Comparison of ENCODE assay signal across 1 cellular context in genomic region chr12:104345234-104346066, GRCh38.
TF ChIP-seq lines count a peak whose summit lies in the region.

No MANE protein-coding gene starts in this region.

TF ChIP-seq in SK-N-SH treated with all-trans-retinoic acid at 6 μM for 48 hours, 23 proteins besides CTCF, POLR2A, EP300 and RAD21 (continued from another document):
- TF ChIP-seq, protein P1, sequence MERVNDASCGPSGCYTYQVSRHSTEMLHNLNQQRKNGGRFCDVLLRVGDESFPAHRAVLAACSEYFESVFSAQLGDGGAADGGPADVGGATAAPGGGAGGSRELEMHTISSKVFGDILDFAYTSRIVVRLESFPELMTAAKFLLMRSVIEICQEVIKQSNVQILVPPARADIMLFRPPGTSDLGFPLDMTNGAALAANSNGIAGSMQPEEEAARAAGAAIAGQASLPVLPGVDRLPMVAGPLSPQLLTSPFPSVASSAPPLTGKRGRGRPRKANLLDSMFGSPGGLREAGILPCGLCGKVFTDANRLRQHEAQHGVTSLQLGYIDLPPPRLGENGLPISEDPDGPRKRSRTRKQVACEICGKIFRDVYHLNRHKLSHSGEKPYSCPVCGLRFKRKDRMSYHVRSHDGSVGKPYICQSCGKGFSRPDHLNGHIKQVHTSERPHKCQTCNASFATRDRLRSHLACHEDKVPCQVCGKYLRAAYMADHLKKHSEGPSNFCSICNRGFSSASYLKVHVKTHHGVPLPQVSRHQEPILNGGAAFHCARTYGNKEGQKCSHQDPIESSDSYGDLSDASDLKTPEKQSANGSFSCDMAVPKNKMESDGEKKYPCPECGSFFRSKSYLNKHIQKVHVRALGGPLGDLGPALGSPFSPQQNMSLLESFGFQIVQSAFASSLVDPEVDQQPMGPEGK (CRISPR knock-in tag; IDR thresholded peaks at IDR 0.05; ENCODE audit: borderline replicate concordance): no peak
- no peak for TF ChIP-seq PPARA (CRISPR knock-in tag; IDR thresholded peaks at IDR 0.05; ENCODE audit: borderline replicate concordance)
- TF ChIP-seq, protein P2, sequence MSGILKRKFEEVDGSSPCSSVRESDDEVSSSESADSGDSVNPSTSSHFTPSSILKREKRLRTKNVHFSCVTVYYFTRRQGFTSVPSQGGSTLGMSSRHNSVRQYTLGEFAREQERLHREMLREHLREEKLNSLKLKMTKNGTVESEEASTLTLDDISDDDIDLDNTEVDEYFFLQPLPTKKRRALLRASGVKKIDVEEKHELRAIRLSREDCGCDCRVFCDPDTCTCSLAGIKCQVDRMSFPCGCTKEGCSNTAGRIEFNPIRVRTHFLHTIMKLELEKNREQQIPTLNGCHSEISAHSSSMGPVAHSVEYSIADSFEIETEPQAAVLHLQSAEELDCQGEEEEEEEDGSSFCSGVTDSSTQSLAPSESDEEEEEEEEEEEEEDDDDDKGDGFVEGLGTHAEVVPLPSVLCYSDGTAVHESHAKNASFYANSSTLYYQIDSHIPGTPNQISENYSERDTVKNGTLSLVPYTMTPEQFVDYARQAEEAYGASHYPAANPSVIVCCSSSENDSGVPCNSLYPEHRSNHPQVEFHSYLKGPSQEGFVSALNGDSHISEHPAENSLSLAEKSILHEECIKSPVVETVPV (CRISPR knock-in tag; IDR thresholded peaks at IDR 0.05): no peak
- TF ChIP-seq ZNF565 (CRISPR knock-in tag; conservative IDR thresholded peaks at IDR 0.05; ENCODE audit: low read depth): no peak
- no peak for TF ChIP-seq TCF4 (CRISPR knock-in tag; IDR thresholded peaks at IDR 0.05; ENCODE audit: borderline replicate concordance)
- TF ChIP-seq ARNTL (CRISPR knock-in tag; IDR thresholded peaks at IDR 0.05; ENCODE audit: borderline replicate concordance, low read depth): no peak
- no peak for TF ChIP-seq ZFP3 (CRISPR knock-in tag; IDR thresholded peaks at IDR 0.05)
- no peak for TF ChIP-seq CSDC2 (CRISPR knock-in tag; IDR thresholded peaks at IDR 0.05)
- no peak for TF ChIP-seq SNAI2 (CRISPR knock-in tag; IDR thresholded peaks at IDR 0.05)
- TF ChIP-seq, protein P3, sequence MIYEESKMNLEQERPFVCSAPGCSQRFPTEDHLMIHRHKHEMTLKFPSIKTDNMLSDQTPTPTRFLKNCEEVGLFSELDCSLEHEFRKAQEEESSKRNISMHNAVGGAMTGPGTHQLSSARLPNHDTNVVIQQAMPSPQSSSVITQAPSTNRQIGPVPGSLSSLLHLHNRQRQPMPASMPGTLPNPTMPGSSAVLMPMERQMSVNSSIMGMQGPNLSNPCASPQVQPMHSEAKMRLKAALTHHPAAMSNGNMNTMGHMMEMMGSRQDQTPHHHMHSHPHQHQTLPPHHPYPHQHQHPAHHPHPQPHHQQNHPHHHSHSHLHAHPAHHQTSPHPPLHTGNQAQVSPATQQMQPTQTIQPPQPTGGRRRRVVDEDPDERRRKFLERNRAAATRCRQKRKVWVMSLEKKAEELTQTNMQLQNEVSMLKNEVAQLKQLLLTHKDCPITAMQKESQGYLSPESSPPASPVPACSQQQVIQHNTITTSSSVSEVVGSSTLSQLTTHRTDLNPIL (CRISPR knock-in tag; IDR thresholded peaks at IDR 0.05; ENCODE audit: low read depth): no peak
- no peak for TF ChIP-seq GLIS3 (CRISPR knock-in tag; IDR thresholded peaks at IDR 0.05)
- no peak for TF ChIP-seq ESRRG (CRISPR knock-in tag; IDR thresholded peaks at IDR 0.05)
- TF ChIP-seq ZFP30 (CRISPR knock-in tag; IDR thresholded peaks at IDR 0.05): no peak
- no peak for TF ChIP-seq ISL1 (CRISPR knock-in tag; IDR thresholded peaks at IDR 0.05)
- TF ChIP-seq, protein P4, sequence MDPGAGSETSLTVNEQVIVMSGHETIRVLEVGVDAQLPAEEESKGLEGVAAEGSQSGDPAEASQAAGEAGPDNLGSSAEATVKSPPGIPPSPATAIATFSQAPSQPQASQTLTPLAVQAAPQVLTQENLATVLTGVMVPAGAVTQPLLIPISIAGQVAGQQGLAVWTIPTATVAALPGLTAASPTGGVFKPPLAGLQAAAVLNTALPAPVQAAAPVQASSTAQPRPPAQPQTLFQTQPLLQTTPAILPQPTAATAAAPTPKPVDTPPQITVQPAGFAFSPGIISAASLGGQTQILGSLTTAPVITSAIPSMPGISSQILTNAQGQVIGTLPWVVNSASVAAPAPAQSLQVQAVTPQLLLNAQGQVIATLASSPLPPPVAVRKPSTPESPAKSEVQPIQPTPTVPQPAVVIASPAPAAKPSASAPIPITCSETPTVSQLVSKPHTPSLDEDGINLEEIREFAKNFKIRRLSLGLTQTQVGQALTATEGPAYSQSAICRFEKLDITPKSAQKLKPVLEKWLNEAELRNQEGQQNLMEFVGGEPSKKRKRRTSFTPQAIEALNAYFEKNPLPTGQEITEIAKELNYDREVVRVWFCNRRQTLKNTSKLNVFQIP (CRISPR knock-in tag; IDR thresholded peaks at IDR 0.05; ENCODE audit: borderline replicate concordance, low read depth): no peak
